9 cellular contexts compared by ENCODE assay signal in the genomic region with DNA sequence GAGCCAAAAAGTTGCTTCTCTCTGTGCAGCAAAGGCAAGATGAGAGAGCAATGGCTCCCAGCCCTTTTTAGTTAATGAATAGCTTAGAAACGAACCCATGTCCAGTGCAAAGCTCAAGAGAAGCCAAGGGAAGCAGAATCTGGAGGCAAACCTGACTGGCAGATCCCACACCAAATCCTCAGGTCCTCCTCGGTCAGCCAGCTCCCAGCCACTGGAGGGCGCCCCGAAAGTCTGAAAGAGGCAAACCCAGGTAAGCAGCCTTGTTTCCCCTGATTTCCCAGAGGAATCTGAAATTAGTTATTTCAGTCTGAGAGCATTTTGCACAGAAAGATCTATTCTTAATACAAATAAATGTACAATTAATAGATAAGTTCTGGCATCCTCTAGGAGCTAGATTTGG.
DNase-seq lines count a peak whose midpoint lies in the region; ATAC-seq and TF ChIP-seq lines count a peak whose summit lies in the region.
"Had no signal": no experiment of that assay in that cellular context is flagged by ENCODE, and none has a peak within 500 bp of the region (broad histone marks: within the 10 kb centered on the region; RNA-seq: fewer than 3 reads in every experiment).

No MANE protein-coding gene starts in this region.

- TF ChIP-seq CTCF in NB4 (IDR thresholded peaks at IDR 0.05; ENCODE audit: low read depth, low read length) (peak; percentile 81), fibroblast of the aortic adventitia (IDR thresholded peaks at IDR 0.05; ENCODE audit: insufficient read depth, low read length) (peak; percentile 56)

- TF ChIP-seq POLR2A in NB4 (IDR thresholded peaks at IDR 0.05; ENCODE audit: extremely low read depth, insufficient read length) = no peak

- H3K4me3 ChIP-seq in NB4 (ENCODE audit: low read depth, low read length) (no peak overlapping the region), fibroblast of the aortic adventitia (ENCODE audit: low read depth, low read length) (no peak overlapping the region)
- H3K4me3 ChIP-seq: SJSA1 had no signal

- peak; percentile 39 for ATAC-seq in sciatic nerve
- ATAC-seq in HG03460 (IDR thresholded peaks at IDR 0.05; ENCODE audit: unreplicated experiment) = no peak

- peak; percentile 40 for DNase-seq in NCI-H146 (lab: John Stamatoyannopoulos, UW)
- DNase-seq in NCI-H146 treated with DMSO at 0.1 percent for 48 hours (lab: John Stamatoyannopoulos, UW; ENCODE audit: unreplicated experiment) = no peak
- peak; percentile 34 for DNase-seq in NB4 (ENCODE audit: low read depth)
- DNase-seq in fibroblast of the aortic adventitia (ENCODE audit: low read depth) = peak; percentile 29
- peak; percentile 65 for DNase-seq in sciatic nerve (ENCODE audit: low spot score)
- no peak for DNase-seq in effector CD8-positive, alpha-beta T cell (lab: John Stamatoyannopoulos, UW)
- DNase-seq in putamen (ENCODE audit: low spot score) = no peak

- intact Hi-C loops in sciatic nerve (cut with DNase I) = no loop called here

Comparison
In these comparisons a context has a peak if more than half of its experiments do, and no peak if none do; other contexts are left out.
1. DNase-seq: peak in NCI-H146 (single experiment), NB4 (single experiment), fibroblast of the aortic adventitia (single experiment) and sciatic nerve (single experiment); none in NCI-H146 treated with DMSO at 0.1 percent for 48 hours (single experiment), effector CD8-positive, alpha-beta T cell (single experiment) and putamen (single experiment).